12 cellular contexts compared by ENCODE assay signal in the genomic region with DNA sequence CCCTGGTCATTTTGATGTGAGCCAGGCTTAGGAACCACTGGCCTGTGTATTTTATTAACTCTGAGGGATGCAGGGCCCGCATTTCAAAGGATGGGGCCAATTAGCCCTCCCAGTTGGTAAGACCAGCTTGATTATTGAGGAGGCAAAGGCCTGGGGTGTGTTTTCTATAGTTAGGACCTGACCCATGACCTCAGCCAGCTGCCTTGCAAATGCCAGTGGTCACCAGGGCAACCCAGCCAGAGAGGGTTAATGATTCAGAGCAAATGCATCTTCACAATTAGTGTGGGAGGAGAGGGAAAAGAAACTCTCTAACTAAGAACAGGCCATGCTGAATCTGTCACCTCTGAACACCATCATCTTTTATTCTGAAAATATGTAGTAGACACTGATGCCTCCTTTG.
DNase-seq lines count a peak whose midpoint lies in the region; ATAC-seq and TF ChIP-seq lines count a peak whose summit lies in the region.
"Had no signal": no experiment of that assay in that cellular context is flagged by ENCODE, and none has a peak within 500 bp of the region (broad histone marks: within the 10 kb centered on the region; RNA-seq: fewer than 3 reads in every experiment).

No MANE protein-coding gene starts in this region.

- no peaks in the 10 kb centered on the region for H3K27me3 ChIP-seq in adipocyte (replicated peaks; ENCODE audit: control insufficient read depth, insufficient read depth, low read length)
- no peaks in the 10 kb centered on the region for H3K27me3 ChIP-seq in testis
- H3K27me3 ChIP-seq: sigmoid colon had no signal

- H3K4me1 ChIP-seq in adipocyte (ENCODE audit: control insufficient read depth, insufficient read depth, low read length) (peaks cover 45% of the 10 kb centered on the region), testis (peaks cover 11% of the 10 kb centered on the region)

- TF ChIP-seq POLR2A in testis (IDR thresholded peaks at IDR 0.05), result no peak

- no peak overlapping the region for H3K27ac ChIP-seq in testis
- H3K27ac ChIP-seq: PC-9, sigmoid colon had no signal

- 59 to 71% methylated on average over 1 of the region's 1 CpG for WGBS in testis, 2 donors

- H3K4me3 ChIP-seq in adipocyte (ENCODE audit: low read length), result no peak overlapping the region
- no peak overlapping the region for H3K4me3 ChIP-seq in testis
- H3K4me3 ChIP-seq: PC-9, sigmoid colon had no signal

- DNase-seq in GM04504 (ENCODE audit: low read depth) (peak; percentile 50), adipocyte (ENCODE audit: low read depth) (peak; percentile 52), left kidney (ENCODE audit: low read depth, low spot score) (peak; percentile 86), NCI-H345 (lab: John Stamatoyannopoulos, UW) (no peak), testis (no peak), C1 segment of cervical spinal cord (lab: John Stamatoyannopoulos, UW) (no peak)
- DNase-seq: activated CD4-positive, alpha-beta T cell treated with anti-CD3 and anti-CD28 coated beads, Interleukin-2, amount 50 U/mL, for 1 hour; PC-9; sigmoid colon; stimulated activated naive B cell treated with anti-CD40 and anti-IgM and Interleukin-4, amounts not matched to agents 10 μg/mL and 1 μg/mL and 100 μg/mL, for 72 hours had no signal

- H3K9ac ChIP-seq in adipocyte (ENCODE audit: low read length), result no peak overlapping the region

- H3K36me3 ChIP-seq in adipocyte (ENCODE audit: control insufficient read depth, insufficient read depth, low read length, severe bottlenecking), result no peaks in the 10 kb centered on the region
- H3K36me3 ChIP-seq in testis (ENCODE audit: low read depth, missing control alignments), result no peaks in the 10 kb centered on the region
- H3K36me3 ChIP-seq: sigmoid colon had no signal

- H3K9me3 ChIP-seq in adipocyte (ENCODE audit: control insufficient read depth, low read length), result no peaks in the 10 kb centered on the region
- no peaks in the 10 kb centered on the region for H3K9me3 ChIP-seq in testis
- H3K9me3 ChIP-seq: sigmoid colon had no signal

- no peak for TF ChIP-seq CTCF in testis (IDR thresholded peaks at IDR 0.05)

- ATAC-seq in HG02623 (IDR thresholded peaks at IDR 0.05; ENCODE audit: unreplicated experiment), result peak; percentile 52
- no peak for ATAC-seq in HG03439 (IDR thresholded peaks at IDR 0.05; ENCODE audit: unreplicated experiment)

- intact Hi-C loops in testis (cut with DNase I; ENCODE audit: low total_unique reads), result no loop called here

Comparison
In these comparisons a context has a peak if more than half of its experiments do, and no peak if none do; other contexts are left out.
1. DNase-seq: peak in GM04504 (single experiment), adipocyte (single experiment) and left kidney (single experiment); none in NCI-H345 (single experiment), testis (single experiment) and C1 segment of cervical spinal cord (0 of 14).